Comparison of ENCODE assay signal across 8 cellular contexts in genomic region chr16:4505356-4506153, GRCh38. TPM values are rescaled to one million over a fixed set of nuclear protein-coding genes. Genes with fewer than 3 reads are reported as not detected.
DNase-seq lines count a peak whose midpoint lies in the region; ATAC-seq and TF ChIP-seq lines count a peak whose summit lies in the region.

No MANE protein-coding gene starts in this region.

- no peaks in the 10 kb centered on the region for H3K9me3 ChIP-seq in effector memory CD4-positive, alpha-beta T cell (ENCODE audit: control insufficient read depth, low read length)

- H3K4me1 ChIP-seq in effector memory CD4-positive, alpha-beta T cell (ENCODE audit: control insufficient read depth, insufficient read depth, low read length, poor library complexity, severe bottlenecking): peaks cover 58% of the 10 kb centered on the region

- peaks cover 38% of the 10 kb centered on the region for H3K36me3 ChIP-seq in effector memory CD4-positive, alpha-beta T cell (ENCODE audit: control insufficient read depth, insufficient read depth, low read length)
- peaks cover 14% of the 10 kb centered on the region for H3K36me3 ChIP-seq in H7 (replicated peaks; ENCODE audit: control insufficient read depth, insufficient read depth, low read length)

- no peaks in the 10 kb centered on the region for H3K27me3 ChIP-seq in effector memory CD4-positive, alpha-beta T cell (replicated peaks; ENCODE audit: control insufficient read depth, insufficient read depth, low read length, poor library complexity, severe bottlenecking)
- no peaks in the 10 kb centered on the region for H3K27me3 ChIP-seq in H7 (ENCODE audit: control insufficient read depth, insufficient read depth, low read length)

- H3K4me3 ChIP-seq in effector memory CD4-positive, alpha-beta T cell (ENCODE audit: insufficient read depth, low read depth, low read length, poor library complexity, severe bottlenecking): peak overlapping the region; percentile 23
- H3K4me3 ChIP-seq in H7 (ENCODE audit: insufficient read depth, low read depth, low read length): no peak overlapping the region

- TF ChIP-seq CTCF in omental fat pad (IDR thresholded peaks at IDR 0.05): no peak

- DNase-seq in effector memory CD4-positive, alpha-beta T cell: peak; percentile 56 to 76 (median 62)
- peak; percentile 44 for DNase-seq in stimulated activated CD8-positive, alpha-beta memory T cell treated with anti-CD3 and anti-CD28 coated beads, Interleukin-12 subunit alpha, Interleukin-12 subunit beta, amount 100 ng/mL, for 4 hours (ENCODE audit: low read depth)
- no peak for DNase-seq in omental fat pad (ENCODE audit: low spot score)
- no peak for DNase-seq in H7
- no peak for DNase-seq in NCI-H2029 (lab: John Stamatoyannopoulos, UW)

- H3K27ac ChIP-seq in effector memory CD4-positive, alpha-beta T cell (ENCODE audit: insufficient read depth, low read length, poor library complexity, severe bottlenecking): peak overlapping the region; percentile 85

- ATAC-seq in GM18519 (IDR thresholded peaks at IDR 0.05; ENCODE audit: low FRiP score, unreplicated experiment) (peak; percentile 63), HG03103 (IDR thresholded peaks at IDR 0.05; ENCODE audit: low read depth, unreplicated experiment) (peak; percentile 73), omental fat pad (ENCODE audit: low FRiP score) (no peak)
- ATAC-seq in activated CD4-positive, CD25-positive, alpha-beta regulatory T cell treated with anti-CD3 and anti-CD28 coated beads, Interleukin-2, amount 50 U/mL, for 24 hours: peak; percentile 83 to 85

RNA-seq across cellular contexts. Expression of gene HMOX2, which starts 29.4 kb away (rescaled TPM):
- total RNA-seq in omental fat pad: 100 to 1,000 TPM in 1 of 4 donors, 10 to 100 TPM in 3; 82.8 to 105 (median 96.5) TPM
- total RNA-seq in H7 (2014; rRNA removed; shearing (Covaris generic)): 44.9 and 54.1 TPM in 2 replicates

RNA-seq across cellular contexts. Expression of gene NMRAL1, which starts 31.1 kb away (rescaled TPM):
- 10 to 100 TPM; 27.9 to 56.8 (median 44.5) TPM for total RNA-seq in omental fat pad
- total RNA-seq in H7 (2014; rRNA removed; shearing (Covaris generic)): 85.4 and 102 TPM in 2 replicates

RNA-seq across cellular contexts. Expression of gene CDIP1, which starts 33.0 kb away (rescaled TPM):
- 10 to 100 TPM; 12.7 to 18.8 (median 14.2) TPM for total RNA-seq in omental fat pad
- 32.1 and 36.0 TPM in 2 replicates for total RNA-seq in H7 (2014; rRNA removed; shearing (Covaris generic))

RNA-seq across cellular contexts. Expression of gene C16orf96, which starts 50.6 kb away (rescaled TPM):
- total RNA-seq in omental fat pad: under 1 TPM in 2 of 4 donors, not detected in 2; 0.19 to 0.36 TPM
- total RNA-seq in H7 (2014; rRNA removed; shearing (Covaris generic)): 0.38 and 0.41 TPM in 2 replicates

Comparison
In these comparisons a context has a peak if more than half of its experiments do, and no peak if none do; other contexts are left out.
1. DNase-seq: peak in effector memory CD4-positive, alpha-beta T cell (3 of 3) and stimulated activated CD8-positive, alpha-beta memory T cell treated with anti-CD3 and anti-CD28 coated beads, Interleukin-12 subunit alpha, Interleukin-12 subunit beta, amount 100 ng/mL, for 4 hours (single experiment); none in omental fat pad (single experiment), H7 (single experiment) and NCI-H2029 (single experiment).